ENCODE assay signal across 14 cellular contexts in genomic region chr15:25847066-25847465, GRCh38. TPM values are rescaled to one million over a fixed set of nuclear protein-coding genes. Genes with fewer than 3 reads are reported as not detected.
A peak's percentile ranks its signal among the peaks of the same experiment; 100 is the strongest.
DNase-seq lines count a peak whose midpoint lies in the region; ATAC-seq and TF ChIP-seq lines count a peak whose summit lies in the region.
"Had no signal": no experiment of that assay in that cellular context is flagged by ENCODE, and none has a peak within 500 bp of the region (broad histone marks: within the 10 kb centered on the region; RNA-seq: fewer than 3 reads in every experiment).

No MANE protein-coding gene starts in this region.

- peak overlapping the region; percentile 15 for H3K4me3 Mint-ChIP-seq in stimulated activated naive CD8-positive, alpha-beta T cell treated with anti-CD3 and anti-CD28 coated beads, Interleukin-15, Interleukin-2, amounts not matched to agents 100 ng/mL and 50 ng/mL, for 24 hours
- H3K4me3 Mint-ChIP-seq in WTC11, result no peak overlapping the region
- H3K4me3 Mint-ChIP-seq in dendritic cell treated with granulocyte-macrophage colony-stimulating factor and Interleukin-4, amounts not matched to agents 40 ng/mL and 50 ng/mL, for 4 days, result no peak overlapping the region

- intact Hi-C loops in dendritic cell treated with granulocyte-macrophage colony-stimulating factor and Interleukin-4, amounts not matched to agents 40 ng/mL and 50 ng/mL, for 4 days (cut with micrococcal nuclease), result no loop called here

- no peak overlapping the region for H3K27ac ChIP-seq in caudate nucleus (ENCODE audit: low read depth, low read length)
- H3K27ac ChIP-seq: epithelial cell of prostate had no signal

- CTCF ChIA-PET in WTC11 (lab: Charles Lee), result interaction anchor here (0.6 to 3.1 kb wide), 4 partner anchors 56 to 577 kb away, joined by 4 to 15 read pairs (median 8); no protein-coding TSS in a partner anchor

- no peak for DNase-seq in stimulated activated naive CD8-positive, alpha-beta T cell treated with anti-CD3 and anti-CD28 coated beads, Interleukin-15, Interleukin-2, amounts not matched to agents 100 U/mL and 50 U/mL, for 24 hours
- DNase-seq in WTC11 (ENCODE audit: low spot score) (no peak), cortex of kidney (lab: John Stamatoyannopoulos, UW) (no peak), caudate nucleus (lab: John Stamatoyannopoulos, UW) (no peak), NCI-H1048 (lab: John Stamatoyannopoulos, UW) (no peak)
- DNase-seq: AML-193, EL, kidney glomerular epithelial cell, NCI-H2029, spleen had no signal

- POLR2A ChIA-PET in WTC11 (lab: Charles Lee), result interaction anchor here (0.6 kb wide), 1 partner anchor 171 kb away, joined by 7 read pairs; no protein-coding TSS in a partner anchor

- ATAC-seq in stimulated activated naive CD8-positive, alpha-beta T cell treated with anti-CD3 and anti-CD28 coated beads, Interleukin-15, Interleukin-2, amounts not matched to agents 100 U/mL and 50 U/mL, for 24 hours, result no peak
- ATAC-seq in WTC11 (no peak), GM21526 (IDR thresholded peaks at IDR 0.05; ENCODE audit: low FRiP score, unreplicated experiment) (no peak)

- H3K9me3 Mint-ChIP-seq in stimulated activated naive CD8-positive, alpha-beta T cell treated with anti-CD3 and anti-CD28 coated beads, Interleukin-15, Interleukin-2, amounts not matched to agents 100 ng/mL and 50 ng/mL, for 24 hours, result no peaks in the 10 kb centered on the region
- H3K9me3 Mint-ChIP-seq in WTC11, result no peaks in the 10 kb centered on the region
- no peaks in the 10 kb centered on the region for H3K9me3 Mint-ChIP-seq in dendritic cell treated with granulocyte-macrophage colony-stimulating factor and Interleukin-4, amounts not matched to agents 40 ng/mL and 50 ng/mL, for 4 days

- no peaks in the 10 kb centered on the region for H3K27me3 Mint-ChIP-seq in stimulated activated naive CD8-positive, alpha-beta T cell treated with anti-CD3 and anti-CD28 coated beads, Interleukin-15, Interleukin-2, amounts not matched to agents 100 ng/mL and 50 ng/mL, for 24 hours
- H3K27me3 Mint-ChIP-seq in WTC11 (ENCODE audit: low read depth), result no peaks in the 10 kb centered on the region
- H3K27me3 Mint-ChIP-seq in dendritic cell treated with granulocyte-macrophage colony-stimulating factor and Interleukin-4, amounts not matched to agents 40 ng/mL and 50 ng/mL, for 4 days, result no peaks in the 10 kb centered on the region

- no peak for TF ChIP-seq CTCF in WTC11 (IDR thresholded peaks at IDR 0.05)

- peaks cover 14% of the 10 kb centered on the region for H3K36me3 Mint-ChIP-seq in stimulated activated naive CD8-positive, alpha-beta T cell treated with anti-CD3 and anti-CD28 coated beads, Interleukin-15, Interleukin-2, amounts not matched to agents 100 ng/mL and 50 ng/mL, for 24 hours (ENCODE audit: low read depth)
- no peaks in the 10 kb centered on the region for H3K36me3 Mint-ChIP-seq in WTC11
- H3K36me3 Mint-ChIP-seq in dendritic cell treated with granulocyte-macrophage colony-stimulating factor and Interleukin-4, amounts not matched to agents 40 ng/mL and 50 ng/mL, for 4 days (ENCODE audit: low read depth), result no peaks in the 10 kb centered on the region

- H3K27ac Mint-ChIP-seq in stimulated activated naive CD8-positive, alpha-beta T cell treated with anti-CD3 and anti-CD28 coated beads, Interleukin-15, Interleukin-2, amounts not matched to agents 100 ng/mL and 50 ng/mL, for 24 hours, result peak overlapping the region; percentile 97
- H3K27ac Mint-ChIP-seq in WTC11, result peak overlapping the region; percentile 36; the same call in 1 of the 2 replicates
- H3K27ac Mint-ChIP-seq in dendritic cell treated with granulocyte-macrophage colony-stimulating factor and Interleukin-4, amounts not matched to agents 40 ng/mL and 50 ng/mL, for 4 days, result peak overlapping the region; percentile 61

- H3K4me1 Mint-ChIP-seq in stimulated activated naive CD8-positive, alpha-beta T cell treated with anti-CD3 and anti-CD28 coated beads, Interleukin-15, Interleukin-2, amounts not matched to agents 100 ng/mL and 50 ng/mL, for 24 hours (ENCODE audit: low read depth), result peaks cover 92% of the 10 kb centered on the region
- H3K4me1 Mint-ChIP-seq in WTC11, result peaks cover 46% of the 10 kb centered on the region
- H3K4me1 Mint-ChIP-seq in dendritic cell treated with granulocyte-macrophage colony-stimulating factor and Interleukin-4, amounts not matched to agents 40 ng/mL and 50 ng/mL, for 4 days (ENCODE audit: low read depth), result peaks cover 55% of the 10 kb centered on the region

TF ChIP-seq in WTC11, 78 proteins besides CTCF, POLR2A, EP300 and RAD21 (continues in another document):
- TF ChIP-seq ZNF396 (CRISPR knock-in tag; IDR thresholded peaks at IDR 0.05; ENCODE audit: borderline replicate concordance) (no peak), MAX (CRISPR knock-in tag; IDR thresholded peaks at IDR 0.05) (no peak), TP53 (CRISPR knock-in tag; IDR thresholded peaks at IDR 0.05) (no peak), ARID4B (CRISPR knock-in tag; IDR thresholded peaks at IDR 0.05; ENCODE audit: borderline replicate concordance) (no peak), ZNF121 (CRISPR knock-in tag; IDR thresholded peaks at IDR 0.05) (no peak), ZNF219 (CRISPR knock-in tag; IDR thresholded peaks at IDR 0.05; ENCODE audit: borderline replicate concordance) (no peak), ZNF512 (CRISPR knock-in tag; IDR thresholded peaks at IDR 0.05; ENCODE audit: borderline replicate concordance) (no peak), ZMAT4 (CRISPR knock-in tag; IDR thresholded peaks at IDR 0.05) (no peak)

RNA-seq across cellular contexts. Expression of gene ATP10A, which starts 16.1 kb away (rescaled TPM):
- 2.1 to 2.4 TPM (median 2.1 TPM) in 3 replicates for total RNA-seq in WTC11 (2021)

Comparison
In these comparisons a context has a peak if more than half of its experiments do, and no peak if none do; other contexts are left out.
1. H3K27ac Mint-ChIP-seq: peak in every context shown above with its lines; median percentile 97 in stimulated activated naive CD8-positive, alpha-beta T cell treated with anti-CD3 and anti-CD28 coated beads, Interleukin-15, Interleukin-2, amounts not matched to agents 100 ng/mL and 50 ng/mL, for 24 hours; 61 in dendritic cell treated with granulocyte-macrophage colony-stimulating factor and Interleukin-4, amounts not matched to agents 40 ng/mL and 50 ng/mL, for 4 days; 36 in WTC11.